2 cellular contexts compared by ENCODE assay signal in the genomic region with DNA sequence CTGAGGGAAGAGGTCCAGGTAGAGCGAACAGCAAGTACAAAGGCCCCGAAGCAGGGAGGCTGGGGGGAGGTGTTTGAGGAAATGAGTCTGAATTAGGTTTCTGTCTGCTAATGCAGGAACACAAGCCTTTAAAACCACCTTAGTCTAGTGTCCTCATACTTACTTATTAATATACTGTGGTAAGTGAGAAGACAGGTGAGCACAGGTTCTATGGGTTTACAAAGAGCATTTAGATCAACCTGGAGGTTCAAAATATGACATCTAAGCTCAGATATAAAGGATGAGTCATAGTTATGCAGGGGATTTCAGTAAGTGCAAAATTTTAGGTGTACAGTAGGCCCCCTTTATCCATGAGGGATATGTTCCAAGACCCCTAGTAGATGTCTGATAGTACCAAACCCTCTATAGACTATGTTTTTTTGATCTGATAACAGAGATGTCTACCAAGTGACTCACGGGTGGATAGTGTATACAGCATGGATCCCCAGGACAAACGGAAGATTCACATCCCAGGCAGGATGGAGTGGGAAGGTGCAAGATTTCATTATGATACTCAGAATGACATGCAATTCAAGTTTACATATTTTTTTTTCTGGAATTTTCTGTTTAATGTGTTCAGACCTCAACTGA.
TF ChIP-seq lines count a peak whose summit lies in the region.

No MANE protein-coding gene starts in this region.

TF ChIP-seq in HepG2, 621 proteins besides CTCF, POLR2A, EP300 and RAD21:
- TF ChIP-seq, protein P1, sequence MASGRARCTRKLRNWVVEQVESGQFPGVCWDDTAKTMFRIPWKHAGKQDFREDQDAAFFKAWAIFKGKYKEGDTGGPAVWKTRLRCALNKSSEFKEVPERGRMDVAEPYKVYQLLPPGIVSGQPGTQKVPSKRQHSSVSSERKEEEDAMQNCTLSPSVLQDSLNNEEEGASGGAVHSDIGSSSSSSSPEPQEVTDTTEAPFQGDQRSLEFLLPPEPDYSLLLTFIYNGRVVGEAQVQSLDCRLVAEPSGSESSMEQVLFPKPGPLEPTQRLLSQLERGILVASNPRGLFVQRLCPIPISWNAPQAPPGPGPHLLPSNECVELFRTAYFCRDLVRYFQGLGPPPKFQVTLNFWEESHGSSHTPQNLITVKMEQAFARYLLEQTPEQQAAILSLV (CRISPR knock-in tag; IDR thresholded peaks at IDR 0.05; ENCODE audit: borderline replicate concordance): no peak
- TF ChIP-seq NCOA1 (CRISPR knock-in tag; IDR thresholded peaks at IDR 0.05): no peak
- TF ChIP-seq, protein P2, sequence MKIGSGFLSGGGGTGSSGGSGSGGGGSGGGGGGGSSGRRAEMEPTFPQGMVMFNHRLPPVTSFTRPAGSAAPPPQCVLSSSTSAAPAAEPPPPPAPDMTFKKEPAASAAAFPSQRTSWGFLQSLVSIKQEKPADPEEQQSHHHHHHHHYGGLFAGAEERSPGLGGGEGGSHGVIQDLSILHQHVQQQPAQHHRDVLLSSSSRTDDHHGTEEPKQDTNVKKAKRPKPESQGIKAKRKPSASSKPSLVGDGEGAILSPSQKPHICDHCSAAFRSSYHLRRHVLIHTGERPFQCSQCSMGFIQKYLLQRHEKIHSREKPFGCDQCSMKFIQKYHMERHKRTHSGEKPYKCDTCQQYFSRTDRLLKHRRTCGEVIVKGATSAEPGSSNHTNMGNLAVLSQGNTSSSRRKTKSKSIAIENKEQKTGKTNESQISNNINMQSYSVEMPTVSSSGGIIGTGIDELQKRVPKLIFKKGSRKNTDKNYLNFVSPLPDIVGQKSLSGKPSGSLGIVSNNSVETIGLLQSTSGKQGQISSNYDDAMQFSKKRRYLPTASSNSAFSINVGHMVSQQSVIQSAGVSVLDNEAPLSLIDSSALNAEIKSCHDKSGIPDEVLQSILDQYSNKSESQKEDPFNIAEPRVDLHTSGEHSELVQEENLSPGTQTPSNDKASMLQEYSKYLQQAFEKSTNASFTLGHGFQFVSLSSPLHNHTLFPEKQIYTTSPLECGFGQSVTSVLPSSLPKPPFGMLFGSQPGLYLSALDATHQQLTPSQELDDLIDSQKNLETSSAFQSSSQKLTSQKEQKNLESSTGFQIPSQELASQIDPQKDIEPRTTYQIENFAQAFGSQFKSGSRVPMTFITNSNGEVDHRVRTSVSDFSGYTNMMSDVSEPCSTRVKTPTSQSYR (CRISPR knock-in tag; IDR thresholded peaks at IDR 0.05; ENCODE audit: borderline replicate concordance): peak; percentile 54; the same call in 1 of the 2 replicates
- no peak for TF ChIP-seq ZSCAN29 (CRISPR knock-in tag; conservative IDR thresholded peaks at IDR 0.05)
- peak; percentile 35; the same call in 1 of the 2 replicates for TF ChIP-seq FOSL2 (CRISPR knock-in tag; IDR thresholded peaks at IDR 0.05)
- TF ChIP-seq, protein P3, sequence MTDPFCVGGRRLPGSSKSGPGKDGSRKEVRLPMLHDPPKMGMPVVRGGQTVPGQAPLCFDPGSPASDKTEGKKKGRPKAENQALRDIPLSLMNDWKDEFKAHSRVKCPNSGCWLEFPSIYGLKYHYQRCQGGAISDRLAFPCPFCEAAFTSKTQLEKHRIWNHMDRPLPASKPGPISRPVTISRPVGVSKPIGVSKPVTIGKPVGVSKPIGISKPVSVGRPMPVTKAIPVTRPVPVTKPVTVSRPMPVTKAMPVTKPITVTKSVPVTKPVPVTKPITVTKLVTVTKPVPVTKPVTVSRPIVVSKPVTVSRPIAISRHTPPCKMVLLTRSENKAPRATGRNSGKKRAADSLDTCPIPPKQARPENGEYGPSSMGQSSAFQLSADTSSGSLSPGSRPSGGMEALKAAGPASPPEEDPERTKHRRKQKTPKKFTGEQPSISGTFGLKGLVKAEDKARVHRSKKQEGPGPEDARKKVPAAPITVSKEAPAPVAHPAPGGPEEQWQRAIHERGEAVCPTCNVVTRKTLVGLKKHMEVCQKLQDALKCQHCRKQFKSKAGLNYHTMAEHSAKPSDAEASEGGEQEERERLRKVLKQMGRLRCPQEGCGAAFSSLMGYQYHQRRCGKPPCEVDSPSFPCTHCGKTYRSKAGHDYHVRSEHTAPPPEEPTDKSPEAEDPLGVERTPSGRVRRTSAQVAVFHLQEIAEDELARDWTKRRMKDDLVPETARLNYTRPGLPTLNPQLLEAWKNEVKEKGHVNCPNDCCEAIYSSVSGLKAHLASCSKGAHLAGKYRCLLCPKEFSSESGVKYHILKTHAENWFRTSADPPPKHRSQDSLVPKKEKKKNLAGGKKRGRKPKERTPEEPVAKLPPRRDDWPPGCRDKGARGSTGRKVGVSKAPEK (CRISPR knock-in tag; IDR thresholded peaks at IDR 0.05; ENCODE audit: borderline replicate concordance): no peak
- TF ChIP-seq U2AF2 (IDR thresholded peaks at IDR 0.05; ENCODE audit: low read depth, low read length): no peak
TF ChIP-seq in HepG2: peak in this region for 2.

TF ChIP-seq in IMR-90, 13 proteins besides CTCF, POLR2A, EP300 and RAD21:
- TF ChIP-seq FOS (IDR thresholded peaks at IDR 0.05; ENCODE audit: low read depth, low read length) (0 out of 2 replicates have a peak, but pooled peaks have one; percentile 2), RFX5 (IDR thresholded peaks at IDR 0.05; ENCODE audit: low read depth, low read length) (no peak)
